ENCODE assay signal across 6 cellular contexts in genomic region chr17:28434326-28434725, GRCh38. TPM values are rescaled to one million over a fixed set of nuclear protein-coding genes. Genes with fewer than 3 reads are reported as not detected.
"Had no signal": no experiment of that assay in that cellular context is flagged by ENCODE, and none has a peak within 500 bp of the region (broad histone marks: within the 10 kb centered on the region; RNA-seq: fewer than 3 reads in every experiment).

No MANE protein-coding gene starts in this region.

RNA-seq across cellular contexts. Expression of gene SLC13A2, which starts 39.1 kb away (rescaled TPM):
- total RNA-seq: GM23248, GM23338, H1, H4, H7, H9 had no signal
- polyA plus RNA-seq: GM23248, GM23338, H1 had no signal
